In the genomic region with DNA sequence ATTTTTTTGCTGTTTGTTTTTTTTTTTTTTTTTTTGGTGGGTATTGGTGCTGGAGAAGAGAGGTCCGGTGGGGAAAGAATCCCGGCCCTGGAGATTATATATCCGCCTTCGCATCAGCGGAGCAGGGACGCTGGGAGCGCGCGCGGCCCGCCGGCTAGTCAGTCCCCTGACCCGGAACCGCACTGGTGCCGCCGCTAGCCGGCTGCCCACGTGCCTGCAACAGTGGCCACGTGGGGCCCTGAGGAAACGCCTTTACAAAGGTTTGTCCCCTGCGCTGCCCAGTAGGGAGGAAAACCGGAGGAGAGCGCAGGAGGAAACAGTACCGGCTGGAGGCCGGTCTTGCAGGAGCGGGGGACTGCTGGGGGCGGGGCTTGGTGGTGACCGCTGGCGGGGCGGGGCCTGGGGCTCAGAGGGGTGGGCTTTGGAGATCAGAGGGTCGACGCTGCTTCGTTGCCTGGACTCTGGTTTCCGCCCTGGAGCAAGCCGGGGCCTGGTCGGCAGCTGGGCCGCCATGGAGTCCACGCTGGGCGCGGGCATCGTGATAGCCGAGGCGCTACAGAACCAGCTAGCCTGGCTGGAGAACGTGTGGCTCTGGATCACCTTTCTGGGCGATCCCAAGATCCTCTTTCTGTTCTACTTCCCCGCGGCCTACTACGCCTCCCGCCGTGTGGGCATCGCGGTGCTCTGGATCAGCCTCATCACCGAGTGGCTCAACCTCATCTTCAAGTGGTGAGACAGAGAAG, we compare ENCODE assay signal across 1 cellular context.
TF ChIP-seq lines count a peak whose summit lies in the region.

A gene with protein sequence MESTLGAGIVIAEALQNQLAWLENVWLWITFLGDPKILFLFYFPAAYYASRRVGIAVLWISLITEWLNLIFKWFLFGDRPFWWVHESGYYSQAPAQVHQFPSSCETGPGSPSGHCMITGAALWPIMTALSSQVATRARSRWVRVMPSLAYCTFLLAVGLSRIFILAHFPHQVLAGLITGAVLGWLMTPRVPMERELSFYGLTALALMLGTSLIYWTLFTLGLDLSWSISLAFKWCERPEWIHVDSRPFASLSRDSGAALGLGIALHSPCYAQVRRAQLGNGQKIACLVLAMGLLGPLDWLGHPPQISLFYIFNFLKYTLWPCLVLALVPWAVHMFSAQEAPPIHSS (plus strand): TSS at position 281 of the 743 bp plus-strand sequence. CDS start 231 bp downstream, at position 512.

TF ChIP-seq in K562, 482 proteins besides CTCF, POLR2A, EP300 and RAD21 (continued from another document and continues in another):
- TF ChIP-seq, protein P1, sequence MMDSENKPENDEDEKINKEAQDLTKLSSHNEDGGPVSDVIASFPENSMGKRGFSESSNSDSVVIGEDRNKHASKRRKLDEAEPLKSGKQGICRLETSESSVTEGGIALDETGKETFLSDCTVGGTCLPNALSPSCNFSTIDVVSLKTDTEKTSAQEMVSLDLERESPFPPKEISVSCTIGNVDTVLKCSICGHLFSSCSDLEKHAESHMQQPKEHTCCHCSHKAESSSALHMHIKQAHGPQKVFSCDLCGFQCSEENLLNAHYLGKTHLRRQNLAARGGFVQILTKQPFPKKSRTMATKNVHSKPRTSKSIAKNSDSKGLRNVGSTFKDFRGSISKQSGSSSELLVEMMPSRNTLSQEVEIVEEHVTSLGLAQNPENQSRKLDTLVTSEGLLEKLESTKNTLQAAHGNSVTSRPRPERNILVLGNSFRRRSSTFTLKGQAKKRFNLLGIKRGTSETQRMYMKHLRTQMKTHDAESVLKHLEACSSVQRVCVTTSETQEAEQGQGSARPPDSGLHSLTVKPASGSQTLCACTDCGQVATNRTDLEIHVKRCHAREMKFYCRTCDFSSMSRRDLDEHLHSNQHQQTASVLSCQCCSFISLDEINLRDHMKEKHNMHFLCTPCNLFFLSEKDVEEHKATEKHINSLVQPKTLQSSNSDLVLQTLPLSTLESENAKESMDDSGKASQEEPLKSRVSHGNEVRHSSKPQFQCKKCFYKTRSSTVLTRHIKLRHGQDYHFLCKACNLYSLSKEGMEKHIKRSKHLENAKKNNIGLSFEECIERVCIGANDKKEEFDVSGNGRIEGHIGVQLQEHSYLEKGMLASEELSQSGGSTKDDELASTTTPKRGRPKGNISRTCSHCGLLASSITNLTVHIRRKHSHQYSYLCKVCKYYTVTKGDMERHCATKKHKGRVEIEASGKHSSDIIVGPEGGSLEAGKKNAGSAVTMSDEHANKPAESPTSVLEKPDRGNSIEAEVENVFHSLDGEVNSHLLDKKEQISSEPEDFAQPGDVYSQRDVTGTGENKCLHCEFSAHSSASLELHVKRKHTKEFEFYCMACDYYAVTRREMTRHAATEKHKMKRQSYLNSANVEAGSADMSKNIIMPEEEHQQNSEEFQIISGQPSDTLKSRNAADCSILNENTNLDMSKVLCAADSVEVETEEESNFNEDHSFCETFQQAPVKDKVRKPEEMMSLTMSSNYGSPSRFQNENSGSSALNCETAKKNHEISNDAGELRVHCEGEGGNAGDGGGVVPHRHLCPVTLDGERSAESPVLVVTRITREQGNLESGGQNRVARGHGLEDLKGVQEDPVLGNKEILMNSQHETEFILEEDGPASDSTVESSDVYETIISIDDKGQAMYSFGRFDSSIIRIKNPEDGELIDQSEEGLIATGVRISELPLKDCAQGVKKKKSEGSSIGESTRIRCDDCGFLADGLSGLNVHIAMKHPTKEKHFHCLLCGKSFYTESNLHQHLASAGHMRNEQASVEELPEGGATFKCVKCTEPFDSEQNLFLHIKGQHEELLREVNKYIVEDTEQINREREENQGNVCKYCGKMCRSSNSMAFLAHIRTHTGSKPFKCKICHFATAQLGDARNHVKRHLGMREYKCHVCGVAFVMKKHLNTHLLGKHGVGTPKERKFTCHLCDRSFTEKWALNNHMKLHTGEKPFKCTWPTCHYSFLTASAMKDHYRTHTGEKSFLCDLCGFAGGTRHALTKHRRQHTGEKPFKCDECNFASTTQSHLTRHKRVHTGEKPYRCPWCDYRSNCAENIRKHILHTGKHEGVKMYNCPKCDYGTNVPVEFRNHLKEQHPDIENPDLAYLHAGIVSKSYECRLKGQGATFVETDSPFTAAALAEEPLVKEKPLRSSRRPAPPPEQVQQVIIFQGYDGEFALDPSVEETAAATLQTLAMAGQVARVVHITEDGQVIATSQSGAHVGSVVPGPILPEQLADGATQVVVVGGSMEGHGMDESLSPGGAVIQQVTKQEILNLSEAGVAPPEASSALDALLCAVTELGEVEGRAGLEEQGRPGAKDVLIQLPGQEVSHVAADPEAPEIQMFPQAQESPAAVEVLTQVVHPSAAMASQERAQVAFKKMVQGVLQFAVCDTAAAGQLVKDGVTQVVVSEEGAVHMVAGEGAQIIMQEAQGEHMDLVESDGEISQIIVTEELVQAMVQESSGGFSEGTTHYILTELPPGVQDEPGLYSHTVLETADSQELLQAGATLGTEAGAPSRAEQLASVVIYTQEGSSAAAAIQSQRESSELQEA (IDR thresholded peaks at IDR 0.05; ENCODE audit: low read depth): peak; percentile 98
- TF ChIP-seq FOS (IDR thresholded peaks at IDR 0.05; ENCODE audit: extremely low read depth, insufficient read length): peak; percentile 53
- TF ChIP-seq GATAD2B (IDR thresholded peaks at IDR 0.05; ENCODE audit: borderline replicate concordance): no peak; the same call in 1 of the 2 replicates
- TF ChIP-seq NR2C2 (CRISPR knock-in tag; IDR thresholded peaks at IDR 0.05): peak; percentile 96
- TF ChIP-seq NR2C2 (tag; IDR thresholded peaks at IDR 0.05): peak; percentile 99
- TF ChIP-seq, protein P2, sequence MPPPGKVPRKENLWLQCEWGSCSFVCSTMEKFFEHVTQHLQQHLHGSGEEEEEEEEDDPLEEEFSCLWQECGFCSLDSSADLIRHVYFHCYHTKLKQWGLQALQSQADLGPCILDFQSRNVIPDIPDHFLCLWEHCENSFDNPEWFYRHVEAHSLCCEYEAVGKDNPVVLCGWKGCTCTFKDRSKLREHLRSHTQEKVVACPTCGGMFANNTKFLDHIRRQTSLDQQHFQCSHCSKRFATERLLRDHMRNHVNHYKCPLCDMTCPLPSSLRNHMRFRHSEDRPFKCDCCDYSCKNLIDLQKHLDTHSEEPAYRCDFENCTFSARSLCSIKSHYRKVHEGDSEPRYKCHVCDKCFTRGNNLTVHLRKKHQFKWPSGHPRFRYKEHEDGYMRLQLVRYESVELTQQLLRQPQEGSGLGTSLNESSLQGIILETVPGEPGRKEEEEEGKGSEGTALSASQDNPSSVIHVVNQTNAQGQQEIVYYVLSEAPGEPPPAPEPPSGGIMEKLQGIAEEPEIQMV (tag; conservative IDR thresholded peaks at IDR 0.05; ENCODE audit: low read depth): no peak
- TF ChIP-seq, protein P3, sequence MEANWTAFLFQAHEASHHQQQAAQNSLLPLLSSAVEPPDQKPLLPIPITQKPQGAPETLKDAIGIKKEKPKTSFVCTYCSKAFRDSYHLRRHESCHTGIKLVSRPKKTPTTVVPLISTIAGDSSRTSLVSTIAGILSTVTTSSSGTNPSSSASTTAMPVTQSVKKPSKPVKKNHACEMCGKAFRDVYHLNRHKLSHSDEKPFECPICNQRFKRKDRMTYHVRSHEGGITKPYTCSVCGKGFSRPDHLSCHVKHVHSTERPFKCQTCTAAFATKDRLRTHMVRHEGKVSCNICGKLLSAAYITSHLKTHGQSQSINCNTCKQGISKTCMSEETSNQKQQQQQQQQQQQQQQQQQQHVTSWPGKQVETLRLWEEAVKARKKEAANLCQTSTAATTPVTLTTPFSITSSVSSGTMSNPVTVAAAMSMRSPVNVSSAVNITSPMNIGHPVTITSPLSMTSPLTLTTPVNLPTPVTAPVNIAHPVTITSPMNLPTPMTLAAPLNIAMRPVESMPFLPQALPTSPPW (CRISPR knock-in tag; IDR thresholded peaks at IDR 0.05): peak; percentile 78
- peak; percentile 56; the same call in 1 of the 2 replicates for TF ChIP-seq NCOR1 (IDR thresholded peaks at IDR 0.05)
- peak; percentile 41 for TF ChIP-seq HDAC3 (IDR thresholded peaks at IDR 0.05; ENCODE audit: borderline replicate concordance, partially characterized antibody)
- TF ChIP-seq HNRNPLL (IDR thresholded peaks at IDR 0.05; ENCODE audit: low read depth, low read length, poor library complexity, severe bottlenecking): peak; percentile 89
- TF ChIP-seq CBFB (CRISPR knock-in tag; IDR thresholded peaks at IDR 0.05): 0 out of 2 replicates have a peak, but pooled peaks have one; percentile 44
- TF ChIP-seq ATF7 (IDR thresholded peaks at IDR 0.05): peak; percentile 80
- TF ChIP-seq, protein P4, sequence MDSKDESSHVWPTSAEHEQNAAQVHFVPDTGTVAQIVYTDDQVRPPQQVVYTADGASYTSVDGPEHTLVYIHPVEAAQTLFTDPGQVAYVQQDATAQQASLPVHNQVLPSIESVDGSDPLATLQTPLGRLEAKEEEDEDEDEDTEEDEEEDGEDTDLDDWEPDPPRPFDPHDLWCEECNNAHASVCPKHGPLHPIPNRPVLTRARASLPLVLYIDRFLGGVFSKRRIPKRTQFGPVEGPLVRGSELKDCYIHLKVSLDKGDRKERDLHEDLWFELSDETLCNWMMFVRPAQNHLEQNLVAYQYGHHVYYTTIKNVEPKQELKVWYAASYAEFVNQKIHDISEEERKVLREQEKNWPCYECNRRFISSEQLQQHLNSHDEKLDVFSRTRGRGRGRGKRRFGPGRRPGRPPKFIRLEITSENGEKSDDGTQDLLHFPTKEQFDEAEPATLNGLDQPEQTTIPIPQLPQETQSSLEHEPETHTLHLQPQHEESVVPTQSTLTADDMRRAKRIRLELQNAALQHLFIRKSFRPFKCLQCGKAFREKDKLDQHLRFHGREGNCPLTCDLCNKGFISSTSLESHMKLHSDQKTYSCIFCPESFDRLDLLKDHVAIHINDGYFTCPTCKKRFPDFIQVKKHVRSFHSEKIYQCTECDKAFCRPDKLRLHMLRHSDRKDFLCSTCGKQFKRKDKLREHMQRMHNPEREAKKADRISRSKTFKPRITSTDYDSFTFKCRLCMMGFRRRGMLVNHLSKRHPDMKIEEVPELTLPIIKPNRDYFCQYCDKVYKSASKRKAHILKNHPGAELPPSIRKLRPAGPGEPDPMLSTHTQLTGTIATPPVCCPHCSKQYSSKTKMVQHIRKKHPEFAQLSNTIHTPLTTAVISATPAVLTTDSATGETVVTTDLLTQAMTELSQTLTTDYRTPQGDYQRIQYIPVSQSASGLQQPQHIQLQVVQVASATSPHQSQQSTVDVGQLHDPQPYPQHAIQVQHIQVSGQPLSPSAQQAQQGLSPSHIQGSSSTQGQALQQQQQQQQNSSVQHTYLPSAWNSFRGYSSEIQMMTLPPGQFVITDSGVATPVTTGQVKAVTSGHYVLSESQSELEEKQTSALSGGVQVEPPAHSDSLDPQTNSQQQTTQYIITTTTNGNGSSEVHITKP (IDR thresholded peaks at IDR 0.05; ENCODE audit: partially characterized antibody): peak; percentile 48
- TF ChIP-seq ILK (tag; IDR thresholded peaks at IDR 0.05; ENCODE audit: borderline replicate concordance, low read depth): no peak
- peak; percentile 87; the same call in 1 of the 2 replicates for TF ChIP-seq TOE1 (IDR thresholded peaks at IDR 0.05; ENCODE audit: borderline replicate concordance)
- TF ChIP-seq TOE1 (CRISPR knock-in tag; IDR thresholded peaks at IDR 0.05; ENCODE audit: borderline replicate concordance, low read depth): no peak
- TF ChIP-seq FOXK2 (conservative IDR thresholded peaks at IDR 0.05 in 1 of 2, IDR thresholded peaks at IDR 0.05 in 1 of 2; ENCODE audit: low read depth in 2 of 2): peak; percentile 91 to 94
- TF ChIP-seq TBL1XR1 (IDR thresholded peaks at IDR 0.05; ENCODE audit: low read length in 2 of 2): peak; percentile 55 to 58; a peak in 1 of 4 replicates
- TF ChIP-seq KAT2B (IDR thresholded peaks at IDR 0.05; ENCODE audit: low read depth, low read length): no peak
- peak; percentile 61 for TF ChIP-seq FOSL1 (tag; conservative IDR thresholded peaks at IDR 0.05)
- TF ChIP-seq MYC (IDR thresholded peaks at IDR 0.05; ENCODE audit: low read depth, low read length): peak; percentile 100
- peak; percentile 95 for TF ChIP-seq MYC (CRISPR knock-in tag; IDR thresholded peaks at IDR 0.05; ENCODE audit: borderline replicate concordance, low read depth)
- TF ChIP-seq RB1 (IDR thresholded peaks at IDR 0.05; ENCODE audit: low read depth): peak; percentile 97
- no peak for TF ChIP-seq ZNF239 (CRISPR knock-in tag; IDR thresholded peaks at IDR 0.05)
- TF ChIP-seq HDAC1 (IDR thresholded peaks at IDR 0.05): peak; percentile 92 to 100; a peak in 3 of 4 replicates
